Comparison of ENCODE assay signal across 17 cellular contexts in genomic region chr1:232669981-232670763, GRCh38. TPM values are rescaled to one million over a fixed set of nuclear protein-coding genes. Genes with fewer than 3 reads are reported as not detected.
DNase-seq lines count a peak whose midpoint lies in the region; FAIRE-seq and TF ChIP-seq lines count a peak whose summit lies in the region.
"Had no signal": no experiment of that assay in that cellular context is flagged by ENCODE, and none has a peak within 500 bp of the region (broad histone marks: within the 10 kb centered on the region; RNA-seq: fewer than 3 reads in every experiment).

No MANE protein-coding gene starts in this region.

- H3K4me3 ChIP-seq in fibroblast of lung (replicated peaks in 1 of 4; ENCODE audit: control extremely low read depth in 1 of 4, insufficient read depth in 1 of 4, low read depth in 3 of 4, low read length in 4 of 4) = no peak overlapping the region
- H3K4me3 ChIP-seq: colonic mucosa, GM23248 had no signal

- no peaks in the 10 kb centered on the region for H3K36me3 ChIP-seq in fibroblast of lung (ENCODE audit: control insufficient read depth, insufficient read depth, low read length)
- H3K36me3 ChIP-seq: colonic mucosa had no signal

- DNase-seq in NCI-H1092 treated with DMSO at 0.1 percent for 48 hours (lab: John Stamatoyannopoulos, UW) (peak; percentile 18), NCI-H1092 (lab: John Stamatoyannopoulos, UW) (no peak), fibroblast of lung (ENCODE audit: low read depth in 2 of 2) (peak; percentile 17 to 85), urothelium cell line (ENCODE audit: low spot score) (peak; percentile 50), putamen (ENCODE audit: low spot score) (no peak), NCI-H526 (lab: John Stamatoyannopoulos, UW) (no peak), Ammon's horn (ENCODE audit: low spot score) (no peak)
- DNase-seq: activated CD4-positive, alpha-beta T cell treated with anti-CD3 and anti-CD28 coated beads for 4 hours; activated naive CD8-positive, alpha-beta T cell treated with anti-CD3 and anti-CD28 coated beads, Interleukin-2, amount 50 U/mL, for 24 hours; CD4-positive, alpha-beta memory T cell; colonic mucosa; GM23248; Kasumi-1; NCI-H446 treated with DMSO at 0.1 percent for 48 hours; stimulated activated naive CD8-positive, alpha-beta T cell treated with anti-CD3 and anti-CD28 coated beads, Interleukin-15, amount 100 ng/mL, for 72 hours had no signal

- no peak overlapping the region for H3K27ac ChIP-seq in fibroblast of lung (ENCODE audit: insufficient read depth, low read length)
- H3K27ac ChIP-seq: 22Rv1, colonic mucosa, GM23248 had no signal

- no peaks in the 10 kb centered on the region for H4K20me1 ChIP-seq in fibroblast of lung (ENCODE audit: control insufficient read depth, extremely low read depth, insufficient read depth, low read length)

- H2AFZ ChIP-seq in fibroblast of lung (ENCODE audit: low read length) = no peak overlapping the region
- H2AFZ ChIP-seq: GM23248 had no signal

- no peaks in the 10 kb centered on the region for H3K9me3 ChIP-seq in fibroblast of lung (ENCODE audit: control insufficient read depth, insufficient read depth, low read depth, low read length)
- H3K9me3 ChIP-seq: colonic mucosa had no signal

- H3K27me3 ChIP-seq in fibroblast of lung (ENCODE audit: control insufficient read depth, insufficient read depth, low read length) = no peaks in the 10 kb centered on the region
- H3K27me3 ChIP-seq: colonic mucosa had no signal

- no peak overlapping the region for H3K9ac ChIP-seq in fibroblast of lung (ENCODE audit: insufficient read depth, low read length)
- H3K9ac ChIP-seq: GM23248 had no signal

- FAIRE-seq in urothelium cell line (lab: Jason Lieb, UNC) = no peak

- no peaks in the 10 kb centered on the region for H3K4me1 ChIP-seq in fibroblast of lung (ENCODE audit: control insufficient read depth, extremely low read depth, insufficient read depth, low read length)
- H3K4me1 ChIP-seq: colonic mucosa had no signal

- no peak overlapping the region for H3K4me2 ChIP-seq in fibroblast of lung (ENCODE audit: extremely low read depth, insufficient read depth, low read length)

- TF ChIP-seq CTCF in fibroblast of lung (conservative IDR thresholded peaks at IDR 0.05 in 1 of 2, IDR thresholded peaks at IDR 0.05 in 1 of 2; ENCODE audit: low read depth in 1 of 2, low read length in 2 of 2) = no peak

- H3K79me2 ChIP-seq in fibroblast of lung (ENCODE audit: control insufficient read depth, insufficient read depth, low read length) = no peaks in the 10 kb centered on the region

TF ChIP-seq in PFSK-1, 5 proteins besides CTCF, POLR2A, EP300 and RAD21:
- TF ChIP-seq SIN3A (IDR thresholded peaks at IDR 0.05; ENCODE audit: borderline replicate concordance, insufficient read depth, low read length) (0 out of 2 replicates have a peak, but pooled peaks have one; percentile 33), REST (IDR thresholded peaks at IDR 0.05; ENCODE audit: insufficient read depth in 1 of 2, low read depth in 2 of 2, low read length in 2 of 2) (no peak), POLR2AphosphoS5 (IDR thresholded peaks at IDR 0.05; ENCODE audit: low read depth, low read length) (no peak)

RNA-seq across cellular contexts. Expression of gene SIPA1L2, which starts 40.2 kb away (rescaled TPM):
- polyA plus RNA-seq in PFSK-1 (2012; ENCODE audit: insufficient read length, low read depth) = 23.0 TPM
- 2.0 and 12.6 TPM in 2 replicates for total RNA-seq in fibroblast of lung
- 0.39 and 2.0 TPM in 2 replicates for polyA plus RNA-seq in fibroblast of lung
- 0.38 and 1.5 TPM in 2 replicates for polyA plus RNA-seq in fibroblast of lung (2012)
- 0.67 and 2.8 TPM in 2 replicates for polyA minus RNA-seq in fibroblast of lung (ENCODE audit: low replicate concordance)

Comparison
In these comparisons a context has a peak if more than half of its experiments do, and no peak if none do; other contexts are left out.
1. DNase-seq: peak in NCI-H1092 treated with DMSO at 0.1 percent for 48 hours (single experiment), fibroblast of lung (2 of 2) and urothelium cell line (single experiment); none in NCI-H1092 (single experiment), putamen (single experiment), NCI-H526 (0 of 2) and Ammon's horn (single experiment).